Comparison of ENCODE assay signal across 1 cellular context in genomic region chr2:159199751-159200465, GRCh38.
TF ChIP-seq lines count a peak whose summit lies in the region.

No MANE protein-coding gene starts in this region.

TF ChIP-seq in HCT116, 20 proteins besides CTCF, POLR2A, EP300 and RAD21 (continued from another document):
- TF ChIP-seq REST (IDR thresholded peaks at IDR 0.05; ENCODE audit: low read depth) (no peak), EZH2 (IDR thresholded peaks at IDR 0.05) (no peak), CEBPB (IDR thresholded peaks at IDR 0.05; ENCODE audit: low read depth) (no peak), CBX3 (IDR thresholded peaks at IDR 0.05; ENCODE audit: low read depth) (no peak), MAX (IDR thresholded peaks at IDR 0.05) (no peak)
- TF ChIP-seq, protein P1, sequence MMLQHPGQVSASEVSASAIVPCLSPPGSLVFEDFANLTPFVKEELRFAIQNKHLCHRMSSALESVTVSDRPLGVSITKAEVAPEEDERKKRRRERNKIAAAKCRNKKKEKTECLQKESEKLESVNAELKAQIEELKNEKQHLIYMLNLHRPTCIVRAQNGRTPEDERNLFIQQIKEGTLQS (IDR thresholded peaks at IDR 0.05): no peak
